Comparison of ENCODE assay signal across 9 cellular contexts in genomic region chr21:31293986-31294385, GRCh38. TPM values are rescaled to one million over a fixed set of nuclear protein-coding genes. Genes with fewer than 3 reads are reported as not detected.
DNase-seq lines count a peak whose midpoint lies in the region; ATAC-seq and TF ChIP-seq lines count a peak whose summit lies in the region.
"Had no signal": no experiment of that assay in that cellular context is flagged by ENCODE, and none has a peak within 500 bp of the region (broad histone marks: within the 10 kb centered on the region; RNA-seq: fewer than 3 reads in every experiment).

No MANE protein-coding gene starts in this region.

- no peaks in the 10 kb centered on the region for H3K9me3 Mint-ChIP-seq in natural killer cell

- H3K9me2 ChIP-seq in SK-N-SH: no peaks in the 10 kb centered on the region

- H4K20me1 ChIP-seq in SK-N-SH (ENCODE audit: insufficient read depth): no peaks in the 10 kb centered on the region

- in situ Hi-C loops in Caki2 (cut with HindIII; ENCODE audit: low pct_unique_long_range_greater_than_20kb, low sequenced_read_pairs): no loop called here

- no peaks in the 10 kb centered on the region for H3K9me3 ChIP-seq in SK-N-SH
- no peaks in the 10 kb centered on the region for H3K9me3 ChIP-seq in aorta (ENCODE audit: control insufficient read depth, low read length)
- H3K9me3 ChIP-seq: upper lobe of left lung had no signal

- DNase-seq in Caki2 (ENCODE audit: low read depth): peak; percentile 53
- no peak for DNase-seq in SK-N-SH
- peak; percentile 71 for DNase-seq in dermis blood vessel endothelial cell
- peak; percentile 40 to 55 for DNase-seq in stimulated activated CD4-positive, alpha-beta T cell treated with anti-CD3 and anti-CD28 coated beads, Interleukin-12 subunit alpha, Interleukin-12 subunit beta, amount 100 ng/mL, for 24 hours (ENCODE audit: low read depth in 2 of 2)
- no peak for DNase-seq in NAMALWA (ENCODE audit: low spot score)
- no peak for DNase-seq in aorta
- DNase-seq in natural killer cell: no peak
- no peak for DNase-seq in DMS114 treated with DMSO at 0.1 percent for 48 hours (lab: John Stamatoyannopoulos, UW; ENCODE audit: unreplicated experiment)

- POLR2A ChIA-PET in SK-N-SH (lab: Yijun Ruan, JAX): no interaction called here

- H3K27me3 ChIP-seq in SK-N-SH (ENCODE audit: insufficient read depth) (no peaks in the 10 kb centered on the region), aorta (ENCODE audit: control insufficient read depth in 1 of 2, insufficient read depth in 2 of 2, low read length in 1 of 2) (no peaks in the 10 kb centered on the region)
- H3K27me3 ChIP-seq: upper lobe of left lung had no signal

- TF ChIP-seq CTCF in SK-N-SH (IDR thresholded peaks at IDR 0.05): no peak
- TF ChIP-seq CTCF in natural killer cell (IDR thresholded peaks at IDR 0.05): no peak

- no peak overlapping the region for H3K4me3 Mint-ChIP-seq in natural killer cell

- H3K27me3 Mint-ChIP-seq in natural killer cell (ENCODE audit: low read depth in 2 of 2): no peaks in the 10 kb centered on the region

- peak overlapping the region; percentile 41 to 52; a peak in 3 of 4 replicates for H3K27ac ChIP-seq in SK-N-SH (ENCODE audit: low read depth in 2 of 2, low read length in 1 of 2)
- H3K27ac ChIP-seq in aorta (ENCODE audit: low read depth in 1 of 2, low read length in 2 of 2): no peak overlapping the region
- H3K27ac ChIP-seq: upper lobe of left lung had no signal

- H2AFZ ChIP-seq in SK-N-SH (ENCODE audit: low read depth): no peak overlapping the region

- CTCF ChIA-PET in SK-N-SH (lab: Yijun Ruan, JAX): interaction anchor here (0.7 to 1.4 kb wide), 2 partner anchors 8 to 17 kb away, joined by 3 read pairs; no protein-coding TSS in a partner anchor

- TF ChIP-seq EP300 in SK-N-SH (IDR thresholded peaks at IDR 0.05; ENCODE audit: borderline replicate concordance in 1 of 2, low read depth in 1 of 2, low read length in 1 of 2): peak in 1 of 2 experiments; percentile 86; a peak in 1 of 4 replicates

- H3K36me3 ChIP-seq in SK-N-SH (replicated peaks in 1 of 2; ENCODE audit: control insufficient read depth in 1 of 2, insufficient read depth in 2 of 2, low read length in 1 of 2) (no peaks in the 10 kb centered on the region), aorta (ENCODE audit: control insufficient read depth in 1 of 2, insufficient read depth in 2 of 2, low read length in 1 of 2) (no peaks in the 10 kb centered on the region)
- H3K36me3 ChIP-seq: upper lobe of left lung had no signal

- no peaks in the 10 kb centered on the region for H3K79me2 ChIP-seq in SK-N-SH (ENCODE audit: insufficient read depth)

- no peak overlapping the region for H3K4me3 ChIP-seq in SK-N-SH (ENCODE audit: low read depth in 2 of 2, low read length in 1 of 2)
- H3K4me3 ChIP-seq in aorta (ENCODE audit: low read length in 2 of 2): no peak overlapping the region
- H3K4me3 ChIP-seq: upper lobe of left lung had no signal

- H3K36me3 Mint-ChIP-seq in natural killer cell: no peaks in the 10 kb centered on the region

- H3F3A ChIP-seq in SK-N-SH (replicated peaks; ENCODE audit: insufficient read depth): no peaks in the 10 kb centered on the region

- H3K4me1 ChIP-seq in SK-N-SH (ENCODE audit: control insufficient read depth in 1 of 2, insufficient read depth in 2 of 2, low read depth in 1 of 2, low read length in 1 of 2): 0 out of 4 replicates have a peak, but pooled peaks cover 0 to 7% of the 10 kb centered on the region in 2 experiments
- no peaks in the 10 kb centered on the region for H3K4me1 ChIP-seq in aorta (ENCODE audit: control insufficient read depth in 1 of 2, insufficient read depth in 2 of 2, low read length in 2 of 2)
- H3K4me1 ChIP-seq: upper lobe of left lung had no signal

- no peak for TF ChIP-seq RAD21 in SK-N-SH (IDR thresholded peaks at IDR 0.05; ENCODE audit: low read length)

- intact Hi-C loops in aorta (cut with DNase I) (no loop called here), natural killer cell (cut with micrococcal nuclease) (no loop called here)

- no peak overlapping the region for H3K9ac ChIP-seq in SK-N-SH

- H3K4me1 Mint-ChIP-seq in natural killer cell: peaks cover 6 to 9% of the 10 kb centered on the region in 2 donors

- H3K27ac Mint-ChIP-seq in natural killer cell: no peak overlapping the region

- ATAC-seq in aorta (ENCODE audit: low FRiP score) (no peak), natural killer cell (no peak)

- peak overlapping the region; percentile 54 for H3K4me2 ChIP-seq in SK-N-SH

TF ChIP-seq in SK-N-SH, 30 proteins besides CTCF, POLR2A, EP300 and RAD21 (continues in another document):
- TF ChIP-seq TCF12 (IDR thresholded peaks at IDR 0.05) (peak; percentile 69), TEAD4 (IDR thresholded peaks at IDR 0.05; ENCODE audit: borderline replicate concordance, insufficient read depth) (peak; percentile 69; the same call in 1 of the 2 replicates), RFX5 (IDR thresholded peaks at IDR 0.05; ENCODE audit: low read length) (no peak), JUND (IDR thresholded peaks at IDR 0.05) (peak; percentile 84), NFIC (IDR thresholded peaks at IDR 0.05; ENCODE audit: borderline replicate concordance) (peak; percentile 70), EZH2phosphoT487 (IDR thresholded peaks at IDR 0.05; ENCODE audit: borderline replicate concordance, low read depth) (no peak), SIN3A (IDR thresholded peaks at IDR 0.05; ENCODE audit: borderline replicate concordance, low read depth, low read length) (no peak), GABPA (IDR thresholded peaks at IDR 0.05; ENCODE audit: low read depth) (no peak), ELF1 (IDR thresholded peaks at IDR 0.05) (no peak), RXRA (IDR thresholded peaks at IDR 0.05; ENCODE audit: borderline replicate concordance, low read depth) (peak; percentile 14; the same call in 1 of the 2 replicates), FOSL2 (IDR thresholded peaks at IDR 0.05; ENCODE audit: borderline replicate concordance, low read depth) (peak; percentile 82; the same call in 1 of the 2 replicates), POLR2AphosphoS5 (IDR thresholded peaks at IDR 0.05; ENCODE audit: low read depth, low read length) (no peak)
- TF ChIP-seq, protein P1, sequence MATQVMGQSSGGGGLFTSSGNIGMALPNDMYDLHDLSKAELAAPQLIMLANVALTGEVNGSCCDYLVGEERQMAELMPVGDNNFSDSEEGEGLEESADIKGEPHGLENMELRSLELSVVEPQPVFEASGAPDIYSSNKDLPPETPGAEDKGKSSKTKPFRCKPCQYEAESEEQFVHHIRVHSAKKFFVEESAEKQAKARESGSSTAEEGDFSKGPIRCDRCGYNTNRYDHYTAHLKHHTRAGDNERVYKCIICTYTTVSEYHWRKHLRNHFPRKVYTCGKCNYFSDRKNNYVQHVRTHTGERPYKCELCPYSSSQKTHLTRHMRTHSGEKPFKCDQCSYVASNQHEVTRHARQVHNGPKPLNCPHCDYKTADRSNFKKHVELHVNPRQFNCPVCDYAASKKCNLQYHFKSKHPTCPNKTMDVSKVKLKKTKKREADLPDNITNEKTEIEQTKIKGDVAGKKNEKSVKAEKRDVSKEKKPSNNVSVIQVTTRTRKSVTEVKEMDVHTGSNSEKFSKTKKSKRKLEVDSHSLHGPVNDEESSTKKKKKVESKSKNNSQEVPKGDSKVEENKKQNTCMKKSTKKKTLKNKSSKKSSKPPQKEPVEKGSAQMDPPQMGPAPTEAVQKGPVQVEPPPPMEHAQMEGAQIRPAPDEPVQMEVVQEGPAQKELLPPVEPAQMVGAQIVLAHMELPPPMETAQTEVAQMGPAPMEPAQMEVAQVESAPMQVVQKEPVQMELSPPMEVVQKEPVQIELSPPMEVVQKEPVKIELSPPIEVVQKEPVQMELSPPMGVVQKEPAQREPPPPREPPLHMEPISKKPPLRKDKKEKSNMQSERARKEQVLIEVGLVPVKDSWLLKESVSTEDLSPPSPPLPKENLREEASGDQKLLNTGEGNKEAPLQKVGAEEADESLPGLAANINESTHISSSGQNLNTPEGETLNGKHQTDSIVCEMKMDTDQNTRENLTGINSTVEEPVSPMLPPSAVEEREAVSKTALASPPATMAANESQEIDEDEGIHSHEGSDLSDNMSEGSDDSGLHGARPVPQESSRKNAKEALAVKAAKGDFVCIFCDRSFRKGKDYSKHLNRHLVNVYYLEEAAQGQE (IDR thresholded peaks at IDR 0.05; ENCODE audit: low read depth, low read length): 0 out of 2 replicates have a peak, but pooled peaks have one; percentile 17
- TF ChIP-seq, protein P2, sequence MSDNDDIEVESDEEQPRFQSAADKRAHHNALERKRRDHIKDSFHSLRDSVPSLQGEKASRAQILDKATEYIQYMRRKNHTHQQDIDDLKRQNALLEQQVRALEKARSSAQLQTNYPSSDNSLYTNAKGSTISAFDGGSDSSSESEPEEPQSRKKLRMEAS (IDR thresholded peaks at IDR 0.05; ENCODE audit: low read depth): 0 out of 2 replicates have a peak, but pooled peaks have one; percentile 19
- TF ChIP-seq, protein P3, sequence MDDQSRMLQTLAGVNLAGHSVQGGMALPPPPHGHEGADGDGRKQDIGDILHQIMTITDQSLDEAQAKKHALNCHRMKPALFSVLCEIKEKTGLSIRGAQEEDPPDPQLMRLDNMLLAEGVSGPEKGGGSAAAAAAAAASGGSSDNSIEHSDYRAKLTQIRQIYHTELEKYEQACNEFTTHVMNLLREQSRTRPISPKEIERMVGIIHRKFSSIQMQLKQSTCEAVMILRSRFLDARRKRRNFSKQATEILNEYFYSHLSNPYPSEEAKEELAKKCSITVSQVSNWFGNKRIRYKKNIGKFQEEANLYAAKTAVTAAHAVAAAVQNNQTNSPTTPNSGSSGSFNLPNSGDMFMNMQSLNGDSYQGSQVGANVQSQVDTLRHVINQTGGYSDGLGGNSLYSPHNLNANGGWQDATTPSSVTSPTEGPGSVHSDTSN (IDR thresholded peaks at IDR 0.05): peak; percentile 78

RNA-seq across cellular contexts. Expression of gene TIAM1, which starts 50.1 kb away (rescaled TPM):
- 0.67 and 4.2 TPM in 2 replicates for total RNA-seq in Caki2 (2014; rRNA removed; shearing (Covaris generic); ENCODE audit: low replicate concordance)
- polyA plus RNA-seq in SK-N-SH (2012; rRNA removed) (1.7 and 2.4 TPM in 2 replicates), aorta (under 1 TPM in 1 of 2 donors, not detected in 1; 0.50 TPM)
- polyA plus RNA-seq in SK-N-SH (2012; cell fraction: cytosol; rRNA removed): 1.3 and 2.1 TPM in 2 replicates
- 2.1 and 2.7 TPM in 2 replicates for polyA plus RNA-seq in SK-N-SH (2012; cell fraction: nucleus; rRNA removed)
- total RNA-seq in dermis blood vessel endothelial cell (0.85 and 1.0 TPM in 2 replicates), aorta (10 to 100 TPM; 12.9 to 15.8 TPM), natural killer cell (10 to 100 TPM; 19.1 to 32.3 (median 19.4) TPM)

Comparison
In these comparisons a context has a peak if more than half of its experiments do, and no peak if none do; other contexts are left out.
1. DNase-seq: peak in Caki2 (single experiment), dermis blood vessel endothelial cell (single experiment) and stimulated activated CD4-positive, alpha-beta T cell treated with anti-CD3 and anti-CD28 coated beads, Interleukin-12 subunit alpha, Interleukin-12 subunit beta, amount 100 ng/mL, for 24 hours (2 of 2); none in SK-N-SH (single experiment), NAMALWA (single experiment), aorta (0 of 2), natural killer cell (single experiment) and DMS114 treated with DMSO at 0.1 percent for 48 hours (single experiment).
2. H3K27ac ChIP-seq: peak in SK-N-SH (2 of 2); none in aorta (0 of 2).